In the genomic region with DNA sequence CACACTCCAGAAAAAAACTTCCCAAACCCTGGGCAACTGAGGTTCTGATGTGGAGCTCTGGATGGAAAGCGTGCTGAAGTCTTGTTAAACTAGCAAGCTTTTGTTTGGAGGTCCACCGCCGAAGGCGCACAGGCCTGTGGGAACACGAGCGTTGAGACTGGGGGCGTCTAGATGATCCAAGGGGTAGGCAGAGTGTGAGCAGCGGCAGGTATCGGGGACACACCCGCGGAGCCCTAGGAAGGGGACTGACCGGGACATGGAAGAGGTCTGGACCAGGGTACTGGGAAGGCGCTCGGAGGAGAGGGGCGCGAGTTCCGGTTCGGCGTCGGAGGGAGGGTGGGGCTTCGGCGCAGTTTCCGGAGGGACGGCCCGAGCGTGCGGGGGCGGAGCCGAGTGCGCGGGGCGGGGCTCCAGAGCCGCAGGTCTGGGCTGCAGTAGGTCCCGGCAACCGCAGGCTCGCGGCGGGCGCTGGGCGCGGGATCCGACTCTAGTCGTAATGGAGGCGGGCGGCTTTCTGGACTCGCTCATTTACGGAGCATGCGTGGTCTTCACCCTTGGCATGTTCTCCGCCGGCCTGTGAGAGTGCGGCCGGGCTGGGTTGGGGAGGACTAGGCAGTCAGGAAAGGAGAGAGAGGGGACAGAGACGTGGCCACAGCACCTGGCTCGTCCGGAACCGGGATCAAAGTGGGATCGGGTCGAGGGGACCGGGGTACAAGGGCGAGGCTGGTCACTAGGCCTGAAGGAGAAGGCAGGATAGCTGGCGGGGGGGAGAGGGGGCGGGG, we compare ENCODE assay signal across 8 cellular contexts. TPM values are rescaled to one million over a fixed set of nuclear protein-coding genes. Genes with fewer than 3 reads are reported as not detected.
DNase-seq lines count a peak whose midpoint lies in the region; TF ChIP-seq lines count a peak whose summit lies in the region.

A gene with protein sequence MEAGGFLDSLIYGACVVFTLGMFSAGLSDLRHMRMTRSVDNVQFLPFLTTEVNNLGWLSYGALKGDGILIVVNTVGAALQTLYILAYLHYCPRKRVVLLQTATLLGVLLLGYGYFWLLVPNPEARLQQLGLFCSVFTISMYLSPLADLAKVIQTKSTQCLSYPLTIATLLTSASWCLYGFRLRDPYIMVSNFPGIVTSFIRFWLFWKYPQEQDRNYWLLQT (plus strand): TSS at position 437 of the 782 bp plus-strand sequence. CDS start 60 bp downstream, at position 497.

- no peaks in the 10 kb centered on the region for H4K20me1 ChIP-seq in H9 (ENCODE audit: control insufficient read depth, insufficient read depth, insufficient read length)

- no peak within 1 kb of the TSS for H3K27ac ChIP-seq in H9 (ENCODE audit: insufficient read length, low read depth, low read length)

- peak within 1 kb of the TSS; percentile 63 for H3K9ac ChIP-seq in H9 (ENCODE audit: extremely low read depth, insufficient read length, low read length)

- no peak within 1 kb of the TSS for H3T11ph ChIP-seq in H9 (ENCODE audit: low read length)

- no peak within 1 kb of the TSS for H4K8ac ChIP-seq in H9 (replicated peaks; ENCODE audit: insufficient read length, low read depth, low read length)

- H3K56ac ChIP-seq in H9 (ENCODE audit: insufficient read length, low read depth, low read length) = no peak within 1 kb of the TSS

- peaks cover 27 to 28% of the 10 kb centered on the region in 2 experiments for H3K4me1 Mint-ChIP-seq in H9
- peaks cover 83% of the 10 kb centered on the region for H3K4me1 Mint-ChIP-seq in nephron progenitor cell
- H3K4me1 Mint-ChIP-seq in stimulated activated naive CD8-positive, alpha-beta T cell treated with anti-CD3 and anti-CD28 coated beads, Interleukin-15, Interleukin-2, amounts not matched to agents 100 ng/mL and 50 ng/mL, for 24 hours (ENCODE audit: low read depth) = peaks cover 48% of the 10 kb centered on the region

- H4K5ac ChIP-seq in H9 (ENCODE audit: insufficient read length, low read depth, low read length) = no peak within 1 kb of the TSS

- H3K23me2 ChIP-seq in H9 (ENCODE audit: insufficient read length, low read depth, low read length, poor library complexity, severe bottlenecking) = peaks cover 22% of the 10 kb centered on the region

- no peak within 1 kb of the TSS for H2BK20ac ChIP-seq in H9 (ENCODE audit: low read depth, low read length, poor library complexity, severe bottlenecking)

- no peak within 1 kb of the TSS for H2BK12ac ChIP-seq in H9 (ENCODE audit: insufficient read length, low read depth, low read length)

- H2AFZ ChIP-seq in H9 (ENCODE audit: low read length) = no peak within 1 kb of the TSS

- peak; percentile 98 for DNase-seq in ELF-1 (ENCODE audit: low read depth, low spot score)
- DNase-seq in H9 = peak; percentile 95
- DNase-seq in MG63 = peak; percentile 96
- DNase-seq in SHP77 (lab: John Stamatoyannopoulos, UW) = peak; percentile 94 to 97
- peak; percentile 90 for DNase-seq in activated T-helper 9 cell treated with anti-CD3 and anti-CD28 coated beads, Interleukin-2, amount 50 U/mL, for 16 hours (ENCODE audit: low read depth)
- DNase-seq in fibroblast of pulmonary artery (ENCODE audit: low read depth) = peak; percentile 95
- peak; percentile 98 for DNase-seq in nephron progenitor cell

- peak within 1 kb of the TSS; percentile 90 for H3K18ac ChIP-seq in H9 (ENCODE audit: insufficient read length, low read depth, low read length)

- H3K27ac Mint-ChIP-seq in H9 (peak within 1 kb of the TSS; percentile 97 to 98 (median 98)), nephron progenitor cell (peak within 1 kb of the TSS; percentile 98)
- H3K27ac Mint-ChIP-seq in stimulated activated naive CD8-positive, alpha-beta T cell treated with anti-CD3 and anti-CD28 coated beads, Interleukin-15, Interleukin-2, amounts not matched to agents 100 ng/mL and 50 ng/mL, for 24 hours = peak within 1 kb of the TSS; percentile 100

- H3K23ac ChIP-seq in H9 (ENCODE audit: insufficient read length, low read depth, low read length) = no peak within 1 kb of the TSS

- H3K4me3 ChIP-seq in MG63 (peak within 1 kb of the TSS; percentile 77), fibroblast of pulmonary artery (replicated peaks; ENCODE audit: low read depth, low read length) (peak within 1 kb of the TSS; percentile 78)

- TF ChIP-seq CTCF in H9 (conservative IDR thresholded peaks at IDR 0.05) = no peak
- TF ChIP-seq CTCF in fibroblast of pulmonary artery (IDR thresholded peaks at IDR 0.05; ENCODE audit: low read length, missing control alignments) = no peak
- TF ChIP-seq CTCF in nephron progenitor cell (IDR thresholded peaks at IDR 0.05) = no peak

- peaks cover 16 to 28% (median 21%) of the 10 kb centered on the region in 3 experiments for H3K36me3 Mint-ChIP-seq in H9 (ENCODE audit: insufficient read depth in 1 of 3, low read depth in 3 of 3)
- peaks cover 44% of the 10 kb centered on the region for H3K36me3 Mint-ChIP-seq in nephron progenitor cell (ENCODE audit: low read depth)
- peaks cover 23% of the 10 kb centered on the region for H3K36me3 Mint-ChIP-seq in stimulated activated naive CD8-positive, alpha-beta T cell treated with anti-CD3 and anti-CD28 coated beads, Interleukin-15, Interleukin-2, amounts not matched to agents 100 ng/mL and 50 ng/mL, for 24 hours (ENCODE audit: low read depth)

- peaks cover 20% of the 10 kb centered on the region for H3K27me3 Mint-ChIP-seq in H9 (ENCODE audit: low read depth)
- H3K27me3 Mint-ChIP-seq in nephron progenitor cell (ENCODE audit: low read depth, poor library complexity) = peaks cover under 1% of the 10 kb centered on the region
- H3K27me3 Mint-ChIP-seq in stimulated activated naive CD8-positive, alpha-beta T cell treated with anti-CD3 and anti-CD28 coated beads, Interleukin-15, Interleukin-2, amounts not matched to agents 100 ng/mL and 50 ng/mL, for 24 hours = no peaks in the 10 kb centered on the region

- H3K4me2 ChIP-seq in H9 (ENCODE audit: insufficient read depth, insufficient read length, low read length) = peak within 1 kb of the TSS; percentile 97

- H3K79me1 ChIP-seq in H9 (ENCODE audit: insufficient read depth, low read depth, low read length, poor library complexity, severe bottlenecking) = no peaks in the 10 kb centered on the region

- H3K4me1 ChIP-seq in H9 (ENCODE audit: insufficient read depth, low read length) = no peaks in the 10 kb centered on the region

- WGBS in H9 (ENCODE audit: extremely low coverage, insufficient read length, low lambda C conversion rate) = no CpG with 5 or more reads among the region's 62 CpGs

- H3K9me3 ChIP-seq in H9 (ENCODE audit: control insufficient read depth, low read depth, low read length) (no peaks in the 10 kb centered on the region), MG63 (no peaks in the 10 kb centered on the region)

- H2BK120ac ChIP-seq in H9 (ENCODE audit: low read depth, low read length, poor library complexity, severe bottlenecking) = no peak within 1 kb of the TSS

- H4K91ac ChIP-seq in H9 (ENCODE audit: insufficient read length, low read depth, low read length) = no peak within 1 kb of the TSS

- H3K27me3 ChIP-seq in H9 (ENCODE audit: insufficient read depth, low read length) (no peaks in the 10 kb centered on the region), MG63 (no peaks in the 10 kb centered on the region)

- H3K4ac ChIP-seq in H9 (ENCODE audit: low read depth, low read length) = no peak within 1 kb of the TSS

- peak within 1 kb of the TSS; percentile 93 for H3K4me3 Mint-ChIP-seq in H9
- peak within 1 kb of the TSS; percentile 94 for H3K4me3 Mint-ChIP-seq in nephron progenitor cell
- peak within 1 kb of the TSS; percentile 93 for H3K4me3 Mint-ChIP-seq in stimulated activated naive CD8-positive, alpha-beta T cell treated with anti-CD3 and anti-CD28 coated beads, Interleukin-15, Interleukin-2, amounts not matched to agents 100 ng/mL and 50 ng/mL, for 24 hours

- H2BK15ac ChIP-seq in H9 (ENCODE audit: low read depth, low read length) = no peak within 1 kb of the TSS

- peaks cover 20% of the 10 kb centered on the region for H3K36me3 ChIP-seq in MG63

- peak within 1 kb of the TSS; percentile 72; the same call in 1 of the 2 replicates for H3K14ac ChIP-seq in H9 (ENCODE audit: insufficient read depth, low read length)

- no peak within 1 kb of the TSS for H2BK5ac ChIP-seq in H9 (ENCODE audit: insufficient read length, low read length)

- 0 out of 2 replicates have a peak, but pooled peaks cover 3% of the 10 kb centered on the region for H3K79me2 ChIP-seq in H9 (ENCODE audit: insufficient read depth, low read length)

- no peak within 1 kb of the TSS for H2AK5ac ChIP-seq in H9 (ENCODE audit: insufficient read length, low read length)

- H3K9me3 Mint-ChIP-seq in H9 (no peaks in the 10 kb centered on the region), nephron progenitor cell (no peaks in the 10 kb centered on the region)
- no peaks in the 10 kb centered on the region for H3K9me3 Mint-ChIP-seq in stimulated activated naive CD8-positive, alpha-beta T cell treated with anti-CD3 and anti-CD28 coated beads, Interleukin-15, Interleukin-2, amounts not matched to agents 100 ng/mL and 50 ng/mL, for 24 hours

RNA-seq across cellular contexts. Expression of the gene that starts here (rescaled TPM):
- 24.9 and 26.0 TPM in 2 replicates for total RNA-seq in H9 (2021)
- 25.9 and 56.9 TPM in 2 replicates for total RNA-seq in MG63 (2014; rRNA removed; shearing (Covaris generic); ENCODE audit: low replicate concordance)
